1 cellular context compared by ENCODE assay signal in the genomic region with DNA sequence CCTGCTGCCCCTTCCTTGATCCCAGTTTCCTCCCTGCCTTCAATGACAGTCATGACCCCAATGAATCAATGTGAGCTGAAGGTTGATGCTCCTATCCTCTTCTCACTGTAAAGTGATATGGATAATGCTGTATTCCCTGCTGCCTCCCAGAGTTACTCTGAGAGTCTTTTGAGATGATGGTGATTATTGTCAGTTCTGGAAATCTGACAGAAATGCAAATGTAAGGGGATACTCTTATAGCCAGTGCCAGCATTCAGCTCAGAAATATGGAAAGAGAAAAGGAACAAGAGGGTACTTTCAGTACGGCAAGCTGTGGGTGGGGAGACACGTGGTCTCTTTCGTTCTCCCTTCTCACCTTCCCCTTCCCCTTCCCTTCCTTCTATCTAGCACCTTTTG.
A peak's percentile ranks its signal among the peaks of the same experiment; 100 is the strongest.
TF ChIP-seq lines count a peak whose summit lies in the region.

No MANE protein-coding gene starts in this region.

TF ChIP-seq in SK-N-SH, 30 proteins besides CTCF, POLR2A, EP300 and RAD21 (continued from another document):
- TF ChIP-seq, protein P1, sequence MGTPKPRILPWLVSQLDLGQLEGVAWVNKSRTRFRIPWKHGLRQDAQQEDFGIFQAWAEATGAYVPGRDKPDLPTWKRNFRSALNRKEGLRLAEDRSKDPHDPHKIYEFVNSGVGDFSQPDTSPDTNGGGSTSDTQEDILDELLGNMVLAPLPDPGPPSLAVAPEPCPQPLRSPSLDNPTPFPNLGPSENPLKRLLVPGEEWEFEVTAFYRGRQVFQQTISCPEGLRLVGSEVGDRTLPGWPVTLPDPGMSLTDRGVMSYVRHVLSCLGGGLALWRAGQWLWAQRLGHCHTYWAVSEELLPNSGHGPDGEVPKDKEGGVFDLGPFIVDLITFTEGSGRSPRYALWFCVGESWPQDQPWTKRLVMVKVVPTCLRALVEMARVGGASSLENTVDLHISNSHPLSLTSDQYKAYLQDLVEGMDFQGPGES (IDR thresholded peaks at IDR 0.05; ENCODE audit: low read depth, low read length), result no peak
- TF ChIP-seq, protein P2, sequence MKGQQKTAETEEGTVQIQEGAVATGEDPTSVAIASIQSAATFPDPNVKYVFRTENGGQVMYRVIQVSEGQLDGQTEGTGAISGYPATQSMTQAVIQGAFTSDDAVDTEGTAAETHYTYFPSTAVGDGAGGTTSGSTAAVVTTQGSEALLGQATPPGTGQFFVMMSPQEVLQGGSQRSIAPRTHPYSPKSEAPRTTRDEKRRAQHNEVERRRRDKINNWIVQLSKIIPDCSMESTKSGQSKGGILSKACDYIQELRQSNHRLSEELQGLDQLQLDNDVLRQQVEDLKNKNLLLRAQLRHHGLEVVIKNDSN (IDR thresholded peaks at IDR 0.05; ENCODE audit: borderline replicate concordance, low read depth), result no peak
- TF ChIP-seq TAF1 (IDR thresholded peaks at IDR 0.05; ENCODE audit: borderline replicate concordance, low read depth, low read length) (no peak), NFIC (IDR thresholded peaks at IDR 0.05; ENCODE audit: borderline replicate concordance) (peak; percentile 58; the same call in 1 of the 2 replicates), MEF2A (IDR thresholded peaks at IDR 0.05; ENCODE audit: borderline replicate concordance, low read depth) (no peak)
